29 cellular contexts compared by ENCODE assay signal in the genomic region with DNA sequence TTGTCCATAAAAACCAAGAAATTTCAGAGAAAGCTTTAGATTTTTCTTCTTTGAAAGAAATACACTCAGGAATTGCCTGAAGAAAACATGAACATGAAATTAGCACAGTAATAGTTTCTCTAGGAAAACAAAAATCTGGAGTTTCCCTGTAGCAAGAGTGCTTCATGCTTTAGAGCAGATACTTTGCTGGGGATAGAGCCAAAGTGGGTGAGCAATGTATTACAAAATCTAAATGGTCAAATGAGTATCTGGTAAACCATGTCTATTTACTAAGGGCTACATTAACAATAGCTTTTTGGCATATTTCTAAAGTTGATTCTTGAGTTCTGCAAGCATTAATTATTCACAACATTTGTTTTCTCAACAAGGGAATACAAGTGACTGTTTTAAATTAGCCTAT. TPM values are rescaled to one million over a fixed set of nuclear protein-coding genes. Genes with fewer than 3 reads are reported as not detected.
"Had no signal": no experiment of that assay in that cellular context is flagged by ENCODE, and none has a peak within 500 bp of the region (broad histone marks: within the 10 kb centered on the region; RNA-seq: fewer than 3 reads in every experiment).

No MANE protein-coding gene starts in this region.

- H3K27ac Mint-ChIP-seq: activated B cell treated with CpG ODN at 0.5 μM for 24 hours; activated CD4-positive, alpha-beta T cell treated with anti-CD3 and anti-CD28 coated beads for 36 hours; activated naive CD8-positive, alpha-beta T cell treated with anti-CD3 and anti-CD28 coated beads for 36 hours; activated T-cell treated with anti-CD3 and anti-CD28 coated beads, Interleukin-2, amount 50 U/mL, for 24 hours; activated T-helper 2 cell treated with anti-CD3 and anti-CD28 coated beads, Interferon-gamma antibody, Interleukin-2, Interleukin-4, amounts not matched to agents 10 μg/mL and 5 μg/mL and 100 μg/mL, durations not matched to agents 14 hours and 24 hours and 36 hours; nephron; T-cell had no signal

- H3K4me3 ChIP-seq: breast epithelium, colonic mucosa, esophagus muscularis mucosa, pancreas, psoas muscle, thyroid gland had no signal

- DNase-seq: activated B cell treated with CpG ODN at 0.5 μM for 24 hours; activated CD4-positive, alpha-beta T cell treated with anti-CD3 and anti-CD28 coated beads for 36 hours; activated CD4-positive, alpha-beta T cell treated with anti-CD3 and anti-CD28 coated beads, Interleukin-2, amount 50 U/mL, for 4 hours; activated CD8-positive, alpha-beta memory T cell treated with anti-CD3 and anti-CD28 coated beads for 24 hours; activated CD8-positive, alpha-beta memory T cell treated with anti-CD3 and anti-CD28 coated beads, Interleukin-2, amount 50 U/mL, for 4 hours; activated naive CD4-positive, alpha-beta T cell; activated naive CD8-positive, alpha-beta T cell treated with anti-CD3 and anti-CD28 coated beads for 36 hours; activated T-cell treated with anti-CD3 and anti-CD28 coated beads, Interleukin-2, amount 50 U/mL, for 24 hours; amniotic stem cell; colonic mucosa; glutamatergic neuron; hippocampal formation; left ventricle myocardium superior; midbrain; pancreas; right cardiac atrium; stimulated activated CD4-positive, alpha-beta T cell treated with anti-CD3 and anti-CD28 coated beads, Interleukin-12 subunit alpha, Interleukin-12 subunit beta, amount 100 ng/mL, for 4 hours; stimulated activated CD4-positive, alpha-beta T cell treated with anti-CD3 and anti-CD28 coated beads, Interleukin-4, amount 100 ng/mL, for 4 hours; stimulated activated naive CD8-positive, alpha-beta T cell treated with anti-CD3 and anti-CD28 coated beads, Interleukin-15, Interleukin-2, amounts not matched to agents 100 U/mL and 50 U/mL, for 24 hours; substantia nigra; T-cell; thyroid gland had no signal

- ATAC-seq: activated CD4-positive, alpha-beta T cell treated with anti-CD3 and anti-CD28 coated beads for 36 hours; left ventricle myocardium superior; pancreas; psoas muscle; right cardiac atrium; stimulated activated naive CD8-positive, alpha-beta T cell treated with anti-CD3 and anti-CD28 coated beads, Interleukin-15, Interleukin-2, amounts not matched to agents 100 U/mL and 50 U/mL, for 24 hours; T-cell had no signal

- H3K9me3 Mint-ChIP-seq: activated B cell treated with CpG ODN at 0.5 μM for 24 hours; activated naive CD8-positive, alpha-beta T cell treated with anti-CD3 and anti-CD28 coated beads for 36 hours; activated T-cell treated with anti-CD3 and anti-CD28 coated beads, Interleukin-2, amount 50 U/mL, for 24 hours; activated T-helper 2 cell treated with anti-CD3 and anti-CD28 coated beads, Interferon-gamma antibody, Interleukin-2, Interleukin-4, amounts not matched to agents 10 μg/mL and 5 μg/mL and 100 μg/mL, durations not matched to agents 14 hours and 24 hours and 36 hours; nephron had no signal

- H3K9me3 ChIP-seq: breast epithelium, colonic mucosa, esophagus muscularis mucosa, neutrophil, pancreas, psoas muscle, thyroid gland had no signal

- H3K4me1 ChIP-seq: breast epithelium, colonic mucosa, esophagus muscularis mucosa, pancreas, psoas muscle had no signal

- H3K27ac ChIP-seq: breast epithelium, colonic mucosa, esophagus muscularis mucosa, neutrophil, pancreas, psoas muscle, thyroid gland had no signal

- H3K4me3 Mint-ChIP-seq: activated B cell treated with CpG ODN at 0.5 μM for 24 hours; activated CD4-positive, alpha-beta T cell treated with anti-CD3 and anti-CD28 coated beads for 36 hours; activated naive CD8-positive, alpha-beta T cell treated with anti-CD3 and anti-CD28 coated beads for 36 hours; activated T-cell treated with anti-CD3 and anti-CD28 coated beads, Interleukin-2, amount 50 U/mL, for 24 hours; central memory CD8-positive, alpha-beta T cell; nephron; T-cell had no signal

- H3K36me3 Mint-ChIP-seq: activated naive CD8-positive, alpha-beta T cell treated with anti-CD3 and anti-CD28 coated beads for 36 hours; T-cell had no signal

- H3K27me3 Mint-ChIP-seq: activated B cell treated with CpG ODN at 0.5 μM for 24 hours; activated naive CD8-positive, alpha-beta T cell treated with anti-CD3 and anti-CD28 coated beads for 36 hours; activated T-cell treated with anti-CD3 and anti-CD28 coated beads, Interleukin-2, amount 50 U/mL, for 24 hours; central memory CD8-positive, alpha-beta T cell had no signal

- H3K27me3 ChIP-seq: colonic mucosa, neutrophil, thyroid gland had no signal

- H3K4me1 Mint-ChIP-seq: activated B cell treated with CpG ODN at 0.5 μM for 24 hours; activated CD4-positive, alpha-beta T cell treated with anti-CD3 and anti-CD28 coated beads for 36 hours; activated naive CD8-positive, alpha-beta T cell treated with anti-CD3 and anti-CD28 coated beads for 36 hours; central memory CD8-positive, alpha-beta T cell; nephron; T-cell had no signal

- H3K36me3 ChIP-seq: breast epithelium, colonic mucosa, esophagus muscularis mucosa, neutrophil, pancreas, thyroid gland had no signal

RNA-seq across cellular contexts. Expression of a gene that starts 26.2 kb away (rescaled TPM):
- total RNA-seq: activated B cell treated with CpG ODN at 0.5 μM for 24 hours; activated CD4-positive, alpha-beta T cell treated with anti-CD3 and anti-CD28 coated beads for 36 hours; activated naive CD8-positive, alpha-beta T cell treated with anti-CD3 and anti-CD28 coated beads for 36 hours; activated T-helper 2 cell treated with anti-CD3 and anti-CD28 coated beads, Interferon-gamma antibody, Interleukin-2, Interleukin-4, amounts not matched to agents 10 μg/mL and 5 μg/mL and 100 μg/mL, durations not matched to agents 14 hours and 24 hours and 36 hours had no signal
